Comparison of ENCODE assay signal across 4 cellular contexts in genomic region chr1:219948766-219949165, GRCh38. TPM values are rescaled to one million over a fixed set of nuclear protein-coding genes. Genes with fewer than 3 reads are reported as not detected.
"Had no signal": no experiment of that assay in that cellular context is flagged by ENCODE, and none has a peak within 500 bp of the region (broad histone marks: within the 10 kb centered on the region; RNA-seq: fewer than 3 reads in every experiment).

No MANE protein-coding gene starts in this region.

RNA-seq across cellular contexts. Expression of gene SLC30A10, which starts 20.4 kb away (rescaled TPM):
- total RNA-seq: HT-29, HT1080, IMR-90 had no signal
- polyA plus RNA-seq: IgD-negative memory B cell, IMR-90 had no signal
